2 cellular contexts compared by ENCODE assay signal in genomic region chr12:77042834-77043233, GRCh38.
TF ChIP-seq lines count a peak whose summit lies in the region.

No MANE protein-coding gene starts in this region.

TF ChIP-seq in GM12878, 131 proteins besides CTCF, POLR2A, EP300 and RAD21:
- TF ChIP-seq RELB (IDR thresholded peaks at IDR 0.05; ENCODE audit: low read depth) (peak; percentile 46; the same call in 1 of the 2 replicates), CEBPZ (IDR thresholded peaks at IDR 0.05; ENCODE audit: low read depth, low read length) (no peak), ZNF274 (IDR thresholded peaks at IDR 0.05; ENCODE audit: insufficient read depth, insufficient read length) (no peak), SPI1 (IDR thresholded peaks at IDR 0.05; ENCODE audit: borderline replicate concordance, insufficient read depth, low read depth, low read length) (peak; percentile 70), MEF2A (IDR thresholded peaks at IDR 0.05; ENCODE audit: insufficient read depth, low read depth, low read length) (0 out of 2 replicates have a peak, but pooled peaks have one; percentile 36), ZNF687 (IDR thresholded peaks at IDR 0.05) (peak; percentile 57; the same call in 1 of the 2 replicates), RUNX3 (IDR thresholded peaks at IDR 0.05; ENCODE audit: low read length) (peak; percentile 30; the same call in 1 of the 2 replicates), IKZF2 (IDR thresholded peaks at IDR 0.05) (peak in 1 of 2 experiments; percentile 16; a peak in 1 of 4 replicates)

TF ChIP-seq in HepG2, 621 proteins besides CTCF, POLR2A, EP300 and RAD21:
- TF ChIP-seq MYNN (CRISPR knock-in tag; IDR thresholded peaks at IDR 0.05; ENCODE audit: low read depth) (no peak), ARID2 (CRISPR knock-in tag; IDR thresholded peaks at IDR 0.05; ENCODE audit: borderline replicate concordance) (no peak), CERS6 (CRISPR knock-in tag; IDR thresholded peaks at IDR 0.05) (no peak), ZNF891 (CRISPR knock-in tag; IDR thresholded peaks at IDR 0.05) (no peak), SRF (IDR thresholded peaks at IDR 0.05; ENCODE audit: low read depth, low read length) (no peak)
